In genomic region chr21:46078322-46078981, GRCh38 we compare ENCODE assay signal across 13 cellular contexts. TPM values are rescaled to one million over a fixed set of nuclear protein-coding genes. Genes with fewer than 3 reads are reported as not detected.
A peak's percentile ranks its signal among the peaks of the same experiment; 100 is the strongest.
DNase-seq lines count a peak whose midpoint lies in the region; ATAC-seq and TF ChIP-seq lines count a peak whose summit lies in the region.
"Had no signal": no experiment of that assay in that cellular context is flagged by ENCODE, and none has a peak within 500 bp of the region (broad histone marks: within the 10 kb centered on the region; RNA-seq: fewer than 3 reads in every experiment).

No MANE protein-coding gene starts in this region.

- H3K4me3 ChIP-seq in HCT116 (replicated peaks in 1 of 2; ENCODE audit: low read depth in 1 of 2, low read length in 2 of 2) (no peak overlapping the region), ovary (no peak overlapping the region), MG63 (no peak overlapping the region)
- H3K4me3 ChIP-seq: HAP-1, tibial nerve had no signal

- no peak overlapping the region for H3K9ac ChIP-seq in HCT116 (ENCODE audit: low read length)

- WGBS in ovary, 3 donors: 89 to 93% (median 90%) methylated on average over 23 of the region's 23 CpGs

- no peaks in the 10 kb centered on the region for H3K79me2 ChIP-seq in HCT116 (ENCODE audit: insufficient read depth, low read length)

- no peak for TF ChIP-seq RAD21 in HCT116 (IDR thresholded peaks at IDR 0.05; ENCODE audit: low read depth)

- H3K9me3 ChIP-seq in HCT116 (ENCODE audit: control insufficient read depth in 1 of 2, insufficient read depth in 1 of 2, low read depth in 1 of 2, low read length in 2 of 2) (no peaks in the 10 kb centered on the region), ovary (no peaks in the 10 kb centered on the region), MG63 (no peaks in the 10 kb centered on the region; the same call in 1 of the 2 replicates)
- H3K9me3 ChIP-seq: HAP-1, tibial nerve had no signal

- intact Hi-C loops in HCT116 (cut with micrococcal nuclease) (no loop called here), ovary (cut with DNase I) (no loop called here)

- no peak for TF ChIP-seq POLR2A in HCT116 (IDR thresholded peaks at IDR 0.05; ENCODE audit: borderline replicate concordance, extremely low read depth, insufficient read depth, insufficient read length)
- TF ChIP-seq POLR2A in ovary (IDR thresholded peaks at IDR 0.05): no peak

- no peaks in the 10 kb centered on the region for H4K20me1 ChIP-seq in HCT116 (ENCODE audit: insufficient read depth)

- POLR2A ChIA-PET in HCT116 (lab: Charles Lee): no interaction called here

- no TSS peak for BruUV-seq in HCT116 (replicated peaks; lab: Mats Ljungman, UMichigan)

- ATAC-seq in HCT116 (0 out of 2 replicates have a peak, but pooled peaks have one; percentile 11), GM19467 (IDR thresholded peaks at IDR 0.05; ENCODE audit: unreplicated experiment) (no peak)

- no peaks in the 10 kb centered on the region for H3K9me2 ChIP-seq in HCT116 (ENCODE audit: insufficient read depth)

- H3K4me2 ChIP-seq in HCT116 (ENCODE audit: low read length): no peak overlapping the region

- no peak overlapping the region for H3K27ac ChIP-seq in HCT116 (ENCODE audit: low read depth, low read length)
- H3K27ac ChIP-seq in ovary: no peak overlapping the region

- H3K27me3 ChIP-seq in HCT116 (ENCODE audit: insufficient read depth, low read length) (0 out of 2 replicates have a peak, but pooled peaks cover 5% of the 10 kb centered on the region), ovary (no peaks in the 10 kb centered on the region), MG63 (no peaks in the 10 kb centered on the region)

- DNase-seq in AG20443 (ENCODE audit: low spot score): peak; percentile 81
- DNase-seq in HCT116 (ENCODE audit: low read depth, low spot score): no peak
- DNase-seq in fibroblast of gingiva (ENCODE audit: low read depth): peak; percentile 57
- DNase-seq in ovary: peak in 3 of 5 donors; percentile 15 to 30 (median 23)
- no peak for DNase-seq in superior temporal gyrus (ENCODE audit: extremely low spot score)
- no peak for DNase-seq in MG63
- DNase-seq in SIG-M5 (lab: John Stamatoyannopoulos, UW): no peak
- DNase-seq: CD4-positive, alpha-beta T cell; cerebellar nuclear complex; occipital lobe had no signal

- no peaks in the 10 kb centered on the region for H3K36me3 ChIP-seq in HCT116 (ENCODE audit: control insufficient read depth in 1 of 2, insufficient read depth in 2 of 2, low read length in 2 of 2)
- no peaks in the 10 kb centered on the region for H3K36me3 ChIP-seq in ovary
- no peaks in the 10 kb centered on the region for H3K36me3 ChIP-seq in MG63
- H3K36me3 ChIP-seq: HAP-1, tibial nerve had no signal

- TF ChIP-seq CTCF in HCT116 (IDR thresholded peaks at IDR 0.05 in 2 of 3, conservative IDR thresholded peaks at IDR 0.05 in 1 of 3; ENCODE audit: borderline replicate concordance in 1 of 3, insufficient read depth in 1 of 3, low read depth in 2 of 3, low read length in 2 of 3): no peak
- no peak for TF ChIP-seq CTCF in ovary (IDR thresholded peaks at IDR 0.05)

- H3K4me1 ChIP-seq in HCT116 (ENCODE audit: control insufficient read depth in 1 of 2, insufficient read depth in 2 of 2, low read length in 2 of 2) (peaks cover 0 to 5% of the 10 kb centered on the region in 2 experiments; a peak in 1 of 4 replicates), ovary (ENCODE audit: insufficient read depth) (no peaks in the 10 kb centered on the region)
- H3K4me1 ChIP-seq: HAP-1 had no signal

- no peak overlapping the region for H2AFZ ChIP-seq in HCT116 (ENCODE audit: low read depth, low read length, poor library complexity, severe bottlenecking)

- CTCF ChIA-PET in HCT116 (lab: Charles Lee): no interaction called here

- no peak for TF ChIP-seq EP300 in ovary (IDR thresholded peaks at IDR 0.05)

- RAD21 ChIA-PET in HCT116 (lab: Charles Lee; ENCODE audit: low non-redundant PET in 1 of 2, low total read pairs in 2 of 2, uncharacterized antibody in 2 of 2, unreplicated experiment in 2 of 2): no interaction called here

TF ChIP-seq in HCT116, 20 proteins besides CTCF, POLR2A, EP300 and RAD21:
- TF ChIP-seq JUND (IDR thresholded peaks at IDR 0.05): no peak
- TF ChIP-seq ZNF274 (IDR thresholded peaks at IDR 0.05; ENCODE audit: low read depth, low read length): no peak
- TF ChIP-seq YY1 (IDR thresholded peaks at IDR 0.05; ENCODE audit: extremely low read depth, insufficient replicate concordance, low read depth, low read length): no peak
- no peak for TF ChIP-seq EGR1 (IDR thresholded peaks at IDR 0.05; ENCODE audit: low read depth)
- no peak for TF ChIP-seq CBX3 (IDR thresholded peaks at IDR 0.05; ENCODE audit: low read depth)
- TF ChIP-seq CEBPB (IDR thresholded peaks at IDR 0.05; ENCODE audit: low read depth): no peak
- TF ChIP-seq ZFX (IDR thresholded peaks at IDR 0.05): no peak
- TF ChIP-seq ZBTB33 (IDR thresholded peaks at IDR 0.05; ENCODE audit: extremely low read depth, insufficient replicate concordance, low read length): no peak
- TF ChIP-seq FOSL1 (IDR thresholded peaks at IDR 0.05; ENCODE audit: low read depth): no peak
- TF ChIP-seq, protein P1, sequence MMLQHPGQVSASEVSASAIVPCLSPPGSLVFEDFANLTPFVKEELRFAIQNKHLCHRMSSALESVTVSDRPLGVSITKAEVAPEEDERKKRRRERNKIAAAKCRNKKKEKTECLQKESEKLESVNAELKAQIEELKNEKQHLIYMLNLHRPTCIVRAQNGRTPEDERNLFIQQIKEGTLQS (IDR thresholded peaks at IDR 0.05): no peak

RNA-seq across cellular contexts. Expression of gene COL6A2, which starts 19.5 kb away (rescaled TPM):
- 87.0 TPM for total RNA-seq in HCT116 (2021; ENCODE audit: unreplicated experiment)
- polyA plus RNA-seq in HCT116 (2012): 98.3 and 119 TPM in 2 replicates
- total RNA-seq in ovary: 1,000 to 10,000 TPM in 1 of 7 donors, 100 to 1,000 TPM in 6; 222 to 1,092 (median 831) TPM
- 100 to 1,000 TPM in 1 of 2 donors, 10 to 100 TPM in 1; 50.9 to 818 TPM for polyA plus RNA-seq in ovary
- total RNA-seq in MG63 (2014; rRNA removed; shearing (Covaris generic); ENCODE audit: low replicate concordance): 949 and 1,198 TPM in 2 replicates

Comparison
In these comparisons a context has a peak if more than half of its experiments do, and no peak if none do; other contexts are left out.
1. DNase-seq: peak in AG20443 (single experiment), fibroblast of gingiva (single experiment) and ovary (3 of 5); none in HCT116 (single experiment), superior temporal gyrus (single experiment), MG63 (single experiment) and SIG-M5 (single experiment).